Comparison of ENCODE assay signal across 11 cellular contexts in the genomic region with DNA sequence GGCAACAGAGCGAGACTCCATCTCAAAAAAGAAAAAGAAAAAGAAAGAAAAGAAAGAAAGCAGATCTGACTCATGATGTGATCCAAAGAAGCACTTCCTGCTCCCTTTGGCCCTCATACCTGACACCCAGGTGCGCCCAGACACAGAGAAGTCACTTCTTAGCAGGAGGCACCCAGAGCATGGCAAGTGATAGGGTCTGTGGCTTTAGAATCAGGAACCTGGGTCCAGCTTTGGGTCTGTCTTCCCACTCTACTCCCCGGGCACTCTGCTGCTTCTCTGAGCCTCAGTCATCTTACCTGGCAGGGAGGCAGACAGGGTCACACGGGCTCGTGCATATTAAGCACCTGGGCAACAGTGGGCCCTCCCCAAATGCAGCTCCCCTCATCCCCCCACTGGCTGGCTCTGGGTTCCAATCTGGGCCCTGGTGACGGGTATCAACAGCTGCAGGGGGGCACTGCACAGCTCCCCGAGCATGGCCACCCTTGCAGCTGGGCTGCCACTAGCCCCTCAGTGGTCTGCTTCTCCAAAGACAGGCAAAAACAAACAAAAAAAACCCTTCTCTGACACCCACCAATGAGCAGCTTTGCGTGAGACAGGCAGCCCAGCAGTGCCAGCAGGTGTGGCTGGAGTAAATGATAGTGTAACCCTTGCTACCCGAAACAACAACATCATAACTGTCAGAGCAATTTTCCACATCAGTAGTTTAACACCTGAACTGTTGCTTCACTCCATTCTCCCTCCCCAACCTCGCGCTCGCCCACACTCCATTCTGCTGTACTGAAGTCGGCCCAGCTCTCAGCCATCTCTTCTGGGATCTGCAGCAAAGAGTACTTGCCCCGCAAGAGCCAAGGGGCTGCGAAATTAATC.
DNase-seq lines count a peak whose midpoint lies in the region; ATAC-seq, FAIRE-seq and TF ChIP-seq lines count a peak whose summit lies in the region.
"Had no signal": no experiment of that assay in that cellular context is flagged by ENCODE, and none has a peak within 500 bp of the region (broad histone marks: within the 10 kb centered on the region; RNA-seq: fewer than 3 reads in every experiment).

No MANE protein-coding gene starts in this region.

- peak; percentile 7 for FAIRE-seq in GM12878 (lab: Jason Lieb, UNC)
- FAIRE-seq: K562 had no signal

- no peak for TF ChIP-seq CTCF in GM12878 (IDR thresholded peaks at IDR 0.05 in 2 of 3, conservative IDR thresholded peaks at IDR 0.05 in 1 of 3; ENCODE audit: control insufficient read depth in 2 of 3, extremely low read depth in 1 of 3, insufficient read depth in 1 of 3, low read depth in 3 of 3, low read length in 3 of 3)
- no peak for TF ChIP-seq CTCF in sigmoid colon (IDR thresholded peaks at IDR 0.05)
- no peak for TF ChIP-seq CTCF in ascending aorta (IDR thresholded peaks at IDR 0.05)

- in situ Hi-C loops in GM12878 (cut with MboI) (no loop called here), HAP-1 (cut with MboI; ENCODE audit: low sequenced_read_pairs) (no loop called here)

- ATAC-seq in GM18868 (IDR thresholded peaks at IDR 0.05; ENCODE audit: unreplicated experiment), result peak; percentile 77
- peak; percentile 94 for ATAC-seq in GM12878
- ATAC-seq: K562 had no signal

- WGBS in GM12878 (ENCODE audit: insufficient coverage, insufficient replicate concordance, low lambda C conversion rate, missing lambda C conversion rate), result 4% methylated on average over 15 of the region's 15 CpGs
- 54 to 69% methylated on average over 15 of the region's 15 CpGs for WGBS in sigmoid colon, 2 donors

- no peaks in the 10 kb centered on the region; a peak in 1 of 4 replicates for H3K27me3 ChIP-seq in GM12878 (replicated peaks in 1 of 2; ENCODE audit: control insufficient read depth in 2 of 2, insufficient read depth in 2 of 2, low read length in 1 of 2)
- peaks cover 0 to 6% (median 0%) of the 10 kb centered on the region in 3 donors for H3K27me3 ChIP-seq in sigmoid colon
- H3K27me3 ChIP-seq in ascending aorta, result no peaks in the 10 kb centered on the region
- H3K27me3 ChIP-seq in HAP-1 (ENCODE audit: low read depth), result peaks cover 95% of the 10 kb centered on the region
- H3K27me3 ChIP-seq: adrenal gland had no signal

- BruUV-seq in GM12878 (replicated peaks; lab: Mats Ljungman, UMichigan), result no TSS peak

- H3K4me3 ChIP-seq in GM12878 (no peak overlapping the region), sigmoid colon (no peak overlapping the region), ascending aorta (no peak overlapping the region), HAP-1 (no peak overlapping the region)
- H3K4me3 ChIP-seq: adrenal gland, K562 had no signal

- TF ChIP-seq EP300 in GM12878 (IDR thresholded peaks at IDR 0.05; ENCODE audit: borderline replicate concordance in 1 of 2, control insufficient read depth in 1 of 2, low read depth in 2 of 2, low read length in 2 of 2) (peak; percentile 79 to 99), sigmoid colon (IDR thresholded peaks at IDR 0.05) (no peak)

- H3K9me3 ChIP-seq in GM12878 (replicated peaks; ENCODE audit: control insufficient read depth, insufficient read depth, low read length) (no peaks in the 10 kb centered on the region), sigmoid colon (no peaks in the 10 kb centered on the region), ascending aorta (no peaks in the 10 kb centered on the region), HAP-1 (no peaks in the 10 kb centered on the region)
- H3K9me3 ChIP-seq: adrenal gland had no signal

- no peak overlapping the region; the same call in 1 of the 2 replicates for H2AFZ ChIP-seq in GM12878 (ENCODE audit: control insufficient read depth, low read depth, low read length)
- H2AFZ ChIP-seq: parathyroid adenoma had no signal

- no peak overlapping the region for H3K9ac ChIP-seq in GM12878 (ENCODE audit: control insufficient read depth, insufficient read depth, low read length)
- H3K9ac ChIP-seq: parathyroid adenoma had no signal

- no peaks in the 10 kb centered on the region for H4K20me1 ChIP-seq in GM12878 (ENCODE audit: control insufficient read depth, insufficient read depth)

- H3K27ac ChIP-seq in GM12878 (ENCODE audit: control insufficient read depth, insufficient read depth), result no peak overlapping the region
- H3K27ac ChIP-seq in sigmoid colon, result no peak overlapping the region
- H3K27ac ChIP-seq in ascending aorta, result no peak overlapping the region
- H3K27ac ChIP-seq: adrenal gland, parathyroid adenoma had no signal

- H3K4me2 ChIP-seq in GM12878 (ENCODE audit: control insufficient read depth, insufficient read depth), result peak overlapping the region; percentile 63

- no peaks in the 10 kb centered on the region for H3K79me2 ChIP-seq in GM12878 (ENCODE audit: control insufficient read depth, insufficient read depth, low read length)
- H3K79me2 ChIP-seq: parathyroid adenoma had no signal

- no peak for TF ChIP-seq RAD21 in GM12878 (IDR thresholded peaks at IDR 0.05; ENCODE audit: insufficient read depth, low read depth, low read length)

- TF ChIP-seq POLR2A in GM12878 (IDR thresholded peaks at IDR 0.05; ENCODE audit: low read depth, low read length), result no peak
- TF ChIP-seq POLR2A in sigmoid colon (IDR thresholded peaks at IDR 0.05), result no peak

- POLR2A ChIA-PET in HEK293T (lab: Yijun Ruan, JAX), result no interaction called here
- POLR2A ChIA-PET in GM12878 (lab: Charles Lee), result interaction anchor here (1.0 to 1.2 kb wide), 4 partner anchors 9 to 475 kb away, joined by 3 to 5 read pairs (median 4); no protein-coding TSS in a partner anchor

- RAD21 ChIA-PET in GM12878 (lab: Charles Lee; ENCODE audit: unreplicated experiment), result interaction anchor here (0.7 to 1.2 kb wide), 3 partner anchors 24 to 237 kb away, joined by 3 read pairs; no protein-coding TSS in a partner anchor

- no peak for DNase-seq in HEK293T (ENCODE audit: extremely low spot score)
- DNase-seq in NCI-H1092 (lab: John Stamatoyannopoulos, UW), result peak; percentile 77
- peak; percentile 57 for DNase-seq in GM12878 (ENCODE audit: low read depth, low spot score)
- no peak for DNase-seq in sigmoid colon
- no peak for DNase-seq in activated CD4-positive, CD25-positive, alpha-beta regulatory T cell treated with anti-CD3 and anti-CD28 coated beads, Interleukin-2, amount 50 U/mL, for 72 hours
- no peak for DNase-seq in ascending aorta (ENCODE audit: low spot score in 2 of 2)
- no peak for DNase-seq in HAP-1 (ENCODE audit: low spot score in 2 of 2)
- DNase-seq: adrenal gland had no signal

- SMC1A ChIA-PET in GM12878 (lab: Charles Lee; ENCODE audit: uncharacterized antibody, unreplicated experiment), result interaction anchor here (1.1 to 1.2 kb wide), 2 partner anchors 9 to 36 kb away, joined by 3 to 4 read pairs; no protein-coding TSS in a partner anchor

- CTCF ChIA-PET in HEK293T (lab: Yijun Ruan, JAX) (interaction anchor here (0.7 kb wide), 1 partner anchor 344 kb away, joined by 3 read pairs; no protein-coding TSS in a partner anchor), GM12878 (lab: Yijun Ruan, JAX) (interaction anchor here (1.1 to 2.1 kb wide), 2 partner anchors 10 to 37 kb away, joined by 3 to 4 read pairs; no protein-coding TSS in a partner anchor)

- intact Hi-C loops in GM12878 (cut with micrococcal nuclease; ENCODE audit: unreplicated experiment), result no loop called here
- intact Hi-C loops in sigmoid colon (cut with DNase I), result no loop called here
- intact Hi-C loops in ascending aorta (cut with DNase I), result no loop called here

- H3K36me3 ChIP-seq in GM12878 (ENCODE audit: control insufficient read depth in 2 of 2, insufficient read depth in 2 of 2, low read length in 1 of 2), result no peaks in the 10 kb centered on the region
- H3K36me3 ChIP-seq in sigmoid colon, result no peaks in the 10 kb centered on the region
- H3K36me3 ChIP-seq in ascending aorta, result no peaks in the 10 kb centered on the region
- no peaks in the 10 kb centered on the region for H3K36me3 ChIP-seq in HAP-1 (replicated peaks)
- H3K36me3 ChIP-seq: adrenal gland had no signal

- H3K4me1 ChIP-seq in GM12878 (ENCODE audit: control insufficient read depth, insufficient read depth, low read length) (peaks cover 20% of the 10 kb centered on the region), sigmoid colon (no peaks in the 10 kb centered on the region), ascending aorta (no peaks in the 10 kb centered on the region), HAP-1 (no peaks in the 10 kb centered on the region)
- H3K4me1 ChIP-seq: adrenal gland, parathyroid adenoma had no signal

TF ChIP-seq in HEK293T, 16 proteins besides CTCF, POLR2A, EP300 and RAD21:
- no peak for TF ChIP-seq FOXK2 (IDR thresholded peaks at IDR 0.05)
- no peak for TF ChIP-seq HDGF (IDR thresholded peaks at IDR 0.05; ENCODE audit: borderline replicate concordance)
- TF ChIP-seq, protein P1, sequence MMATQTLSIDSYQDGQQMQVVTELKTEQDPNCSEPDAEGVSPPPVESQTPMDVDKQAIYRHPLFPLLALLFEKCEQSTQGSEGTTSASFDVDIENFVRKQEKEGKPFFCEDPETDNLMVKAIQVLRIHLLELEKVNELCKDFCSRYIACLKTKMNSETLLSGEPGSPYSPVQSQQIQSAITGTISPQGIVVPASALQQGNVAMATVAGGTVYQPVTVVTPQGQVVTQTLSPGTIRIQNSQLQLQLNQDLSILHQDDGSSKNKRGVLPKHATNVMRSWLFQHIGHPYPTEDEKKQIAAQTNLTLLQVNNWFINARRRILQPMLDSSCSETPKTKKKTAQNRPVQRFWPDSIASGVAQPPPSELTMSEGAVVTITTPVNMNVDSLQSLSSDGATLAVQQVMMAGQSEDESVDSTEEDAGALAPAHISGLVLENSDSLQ (IDR thresholded peaks at IDR 0.05), result peak; percentile 63
- no peak for TF ChIP-seq TARDBP (IDR thresholded peaks at IDR 0.05)
- no peak for TF ChIP-seq SP1 (IDR thresholded peaks at IDR 0.05)
- TF ChIP-seq ARNT (IDR thresholded peaks at IDR 0.05), result peak; percentile 55; the same call in 1 of the 2 replicates
- no peak for TF ChIP-seq NFRKB (IDR thresholded peaks at IDR 0.05)
- no peak for TF ChIP-seq ELF4 (IDR thresholded peaks at IDR 0.05)

TF ChIP-seq in GM12878, 131 proteins besides CTCF, POLR2A, EP300 and RAD21 (continues in another document):
- peak; percentile 13; the same call in 1 of the 2 replicates for TF ChIP-seq BACH1 (IDR thresholded peaks at IDR 0.05; ENCODE audit: borderline replicate concordance)

Comparison
In these comparisons a context has a peak if more than half of its experiments do, and no peak if none do; other contexts are left out.
1. DNase-seq: peak in NCI-H1092 (single experiment) and GM12878 (single experiment); none in HEK293T (single experiment), sigmoid colon (single experiment), activated CD4-positive, CD25-positive, alpha-beta regulatory T cell treated with anti-CD3 and anti-CD28 coated beads, Interleukin-2, amount 50 U/mL, for 72 hours (single experiment), ascending aorta (0 of 2) and HAP-1 (0 of 2).